ENCODE assay signal across 24 cellular contexts in the genomic region with DNA sequence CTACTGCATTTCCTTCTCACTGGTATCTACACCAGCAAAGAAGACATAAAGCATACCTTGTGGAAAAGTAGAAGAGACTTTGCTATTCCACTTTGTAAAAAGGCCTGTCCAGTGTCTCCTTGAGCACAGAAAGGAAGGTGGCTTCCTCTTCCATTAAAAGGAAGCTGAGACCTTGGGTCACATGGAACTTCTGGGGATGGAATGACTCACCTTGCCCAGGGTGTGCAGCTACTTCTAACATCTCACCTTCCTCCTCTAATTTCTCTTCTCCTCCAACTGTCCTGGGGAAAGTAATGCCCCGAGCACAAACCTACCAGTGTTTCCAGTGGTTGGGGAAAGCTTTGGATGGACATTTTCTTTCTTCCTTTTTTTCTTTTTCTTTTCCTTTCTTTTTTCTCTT.
"Had no signal": no experiment of that assay in that cellular context is flagged by ENCODE, and none has a peak within 500 bp of the region (broad histone marks: within the 10 kb centered on the region; RNA-seq: fewer than 3 reads in every experiment).

No MANE protein-coding gene starts in this region.

- FAIRE-seq: astrocyte had no signal

- H3K9ac ChIP-seq: SK-N-SH had no signal

- H3K27me3 ChIP-seq: MG63, Peyer's patch, SJCRH30 had no signal

- ATAC-seq: activated CD8-positive, alpha-beta T cell treated with anti-CD3 and anti-CD28 coated beads, Interleukin-2, amount 10 ng/mL, durations not matched to agents 7 days and 5 days had no signal

- H3K27ac ChIP-seq: Peyer's patch, RWPE1, SJCRH30, VCaP had no signal

- H3K9me3 ChIP-seq: MG63, Peyer's patch, SJCRH30, SK-N-SH had no signal

- DNase-seq: activated CD4-positive, alpha-beta T cell treated with anti-CD3 and anti-CD28 coated beads, Interleukin-2, amount 50 U/mL, for 1 hour; activated CD4-positive, CD25-positive, alpha-beta regulatory T cell; activated CD8-positive, alpha-beta T cell treated with anti-CD3 and anti-CD28 coated beads, Interleukin-2, amount 10 ng/mL, durations not matched to agents 7 days and 5 days; activated effector memory CD4-positive, alpha-beta T cell treated with anti-CD3 and anti-CD28 coated beads, Interleukin-2, amount 50 U/mL, for 16 hours; activated naive CD4-positive, alpha-beta T cell treated with anti-CD3 and anti-CD28 coated beads for 36 hours; activated T-cell treated with anti-CD3 and anti-CD28 coated beads, Interleukin-2, amount 50 U/mL, for 24 hours; amygdala; MG63; NCI-H1105; NCI-H1436; NCI-H1694 treated with DMSO at 0.1 percent for 48 hours; NCI-H2029 treated with DMSO at 0.1 percent for 48 hours; NCI-H510A treated with DMSO at 0.1 percent for 48 hours; NCI-H69; NK-92 treated with Interleukin-12 subunit alpha and Interleukin-12 subunit beta, amount 100 ng/mL, for 24 hours; OCI-M1; Peyer's patch; Right ventricle myocardium superior; SJCRH30; SK-N-SH; T-helper 1 cell had no signal

- H3K4me1 ChIP-seq: Peyer's patch, SJCRH30 had no signal

- H3K4me3 ChIP-seq: MG63, Peyer's patch, SJCRH30 had no signal

- H3K4me2 ChIP-seq: SK-N-SH had no signal

- H3K36me3 ChIP-seq: MG63, Peyer's patch, SJCRH30 had no signal
